Comparison of ENCODE assay signal across 30 cellular contexts in genomic region chr1:30257322-30257721, GRCh38.
"Had no signal": no experiment of that assay in that cellular context is flagged by ENCODE, and none has a peak within 500 bp of the region (broad histone marks: within the 10 kb centered on the region; RNA-seq: fewer than 3 reads in every experiment).

No MANE protein-coding gene starts in this region.

- H3K27ac Mint-ChIP-seq: activated CD4-positive, alpha-beta T cell treated with anti-CD3 and anti-CD28 coated beads for 36 hours; activated CD4-positive, alpha-beta T cell treated with anti-CD3 and anti-CD28 coated beads, Interleukin-2, amount 10 ng/mL, durations not matched to agents 24 days and 14 days; activated CD8-positive, alpha-beta T cell treated with anti-CD3 and anti-CD28 coated beads for 36 hours; activated naive CD4-positive, alpha-beta T cell treated with anti-CD3 and anti-CD28 coated beads for 36 hours; activated naive CD4-positive, alpha-beta T cell treated with anti-CD3 and anti-CD28 coated beads, Interleukin-2, amount 50 U/mL, for 24 hours; activated naive CD8-positive, alpha-beta T cell treated with anti-CD3 and anti-CD28 coated beads for 36 hours; activated naive CD8-positive, alpha-beta T cell treated with anti-CD3 and anti-CD28 coated beads, Interleukin-2, amount 50 U/mL, for 24 hours; activated T-helper 17 cell treated with anti-CD3 and anti-CD28 coated beads, Interleukin-2, amount 50 U/mL, for 72 hours; effector memory CD8-positive, alpha-beta T cell had no signal

- H3K4me1 ChIP-seq: adrenal gland, body of pancreas, esophagus muscularis mucosa, foreskin keratinocyte, gastrocnemius medialis, heart left ventricle had no signal

- H3K4me1 Mint-ChIP-seq: activated CD4-positive, alpha-beta T cell treated with anti-CD3 and anti-CD28 coated beads for 36 hours; activated CD4-positive, alpha-beta T cell treated with anti-CD3 and anti-CD28 coated beads, Interleukin-2, amount 10 ng/mL, durations not matched to agents 24 days and 14 days; activated naive CD4-positive, alpha-beta T cell treated with anti-CD3 and anti-CD28 coated beads, Interleukin-2, amount 50 U/mL, for 24 hours; activated naive CD8-positive, alpha-beta T cell treated with anti-CD3 and anti-CD28 coated beads for 36 hours; activated naive CD8-positive, alpha-beta T cell treated with anti-CD3 and anti-CD28 coated beads, Interleukin-2, amount 50 U/mL, for 24 hours; activated T-helper 17 cell treated with anti-CD3 and anti-CD28 coated beads, Interleukin-2, amount 50 U/mL, for 72 hours; central memory CD8-positive, alpha-beta T cell had no signal

- H3K9me3 ChIP-seq: adrenal gland, body of pancreas, esophagus muscularis mucosa, gastrocnemius medialis, heart left ventricle had no signal

- H3K4me3 Mint-ChIP-seq: activated CD4-positive, alpha-beta T cell treated with anti-CD3 and anti-CD28 coated beads for 36 hours; activated CD4-positive, alpha-beta T cell treated with anti-CD3 and anti-CD28 coated beads, Interleukin-2, amount 10 ng/mL, durations not matched to agents 24 days and 14 days; activated CD8-positive, alpha-beta T cell treated with anti-CD3 and anti-CD28 coated beads for 36 hours; activated naive CD4-positive, alpha-beta T cell treated with anti-CD3 and anti-CD28 coated beads for 36 hours; activated naive CD4-positive, alpha-beta T cell treated with anti-CD3 and anti-CD28 coated beads, Interleukin-2, amount 50 U/mL, for 24 hours; activated naive CD8-positive, alpha-beta T cell treated with anti-CD3 and anti-CD28 coated beads for 36 hours; activated naive CD8-positive, alpha-beta T cell treated with anti-CD3 and anti-CD28 coated beads, Interleukin-2, amount 50 U/mL, for 24 hours; activated T-cell treated with anti-CD3 and anti-CD28 coated beads, Interleukin-2, amount 50 U/mL, for 4 hours; activated T-helper 17 cell treated with anti-CD3 and anti-CD28 coated beads, Interleukin-2, amount 50 U/mL, for 72 hours; central memory CD8-positive, alpha-beta T cell; effector memory CD8-positive, alpha-beta T cell had no signal

- ATAC-seq: activated CD4-positive, alpha-beta T cell treated with anti-CD3 and anti-CD28 coated beads for 36 hours; activated CD8-positive, alpha-beta T cell treated with anti-CD3 and anti-CD28 coated beads for 36 hours; activated naive CD8-positive, alpha-beta T cell treated with anti-CD3 and anti-CD28 coated beads, Interleukin-2, amount 50 U/mL, for 24 hours; activated T-cell treated with anti-CD3 and anti-CD28 coated beads, Interleukin-2, amount 50 U/mL, for 4 hours; activated T-helper 17 cell treated with anti-CD3 and anti-CD28 coated beads, Interleukin-2, amount 50 U/mL, for 72 hours; body of pancreas; effector memory CD8-positive, alpha-beta T cell; foreskin keratinocyte; gastrocnemius medialis; heart left ventricle had no signal

- H3K36me3 ChIP-seq: adrenal gland, cardiac muscle cell, esophagus muscularis mucosa, gastrocnemius medialis, heart left ventricle had no signal

- H3K27me3 ChIP-seq: adrenal gland, body of pancreas, cardiac muscle cell had no signal

- H3K4me3 ChIP-seq: adrenal gland, body of pancreas, cardiac muscle cell, esophagus muscularis mucosa, gastrocnemius medialis, heart left ventricle had no signal

- H3K36me3 Mint-ChIP-seq: activated naive CD4-positive, alpha-beta T cell treated with anti-CD3 and anti-CD28 coated beads, Interleukin-2, amount 50 U/mL, for 24 hours; activated naive CD8-positive, alpha-beta T cell treated with anti-CD3 and anti-CD28 coated beads for 36 hours had no signal

- H3K9me3 Mint-ChIP-seq: activated CD4-positive, alpha-beta T cell treated with anti-CD3 and anti-CD28 coated beads, Interleukin-2, amount 10 ng/mL, durations not matched to agents 24 days and 14 days; activated naive CD4-positive, alpha-beta T cell treated with anti-CD3 and anti-CD28 coated beads for 36 hours; activated naive CD4-positive, alpha-beta T cell treated with anti-CD3 and anti-CD28 coated beads, Interleukin-2, amount 50 U/mL, for 24 hours; effector memory CD8-positive, alpha-beta T cell had no signal

- H3K27ac ChIP-seq: adrenal gland, body of pancreas, cardiac muscle cell, esophagus muscularis mucosa, foreskin keratinocyte, gastrocnemius medialis, heart left ventricle had no signal

- DNase-seq: activated CD4-positive, alpha-beta T cell treated with anti-CD3 and anti-CD28 coated beads for 36 hours; activated CD4-positive, alpha-beta T cell treated with anti-CD3 and anti-CD28 coated beads, Interleukin-2, amount 10 ng/mL, durations not matched to agents 24 days and 14 days; activated CD4-positive, CD25-positive, alpha-beta regulatory T cell; activated CD4-positive, CD25-positive, alpha-beta regulatory T cell treated with anti-CD3 and anti-CD28 coated beads, Interleukin-2, amount 50 U/mL, for 72 hours; activated CD8-positive, alpha-beta memory T cell treated with anti-CD3 and anti-CD28 coated beads for 24 hours; activated CD8-positive, alpha-beta T cell treated with anti-CD3 and anti-CD28 coated beads for 36 hours; activated effector memory CD4-positive, alpha-beta T cell treated with Interleukin-2 at 50 U/mL for 16 hours; activated naive CD4-positive, alpha-beta T cell treated with anti-CD3 and anti-CD28 coated beads for 36 hours; activated naive CD8-positive, alpha-beta T cell treated with anti-CD3 and anti-CD28 coated beads for 36 hours; activated naive CD8-positive, alpha-beta T cell treated with anti-CD3 and anti-CD28 coated beads, Interleukin-2, amount 50 U/mL, for 24 hours; activated T-cell treated with anti-CD3 and anti-CD28 coated beads, Interleukin-2, amount 50 U/mL, for 4 hours; adrenal gland; amygdala; aorta; body of pancreas; cortex of kidney; dermis blood vessel endothelial cell; effector CD4-positive, alpha-beta T cell; effector memory CD8-positive, alpha-beta T cell; erythroblast; foreskin keratinocyte; gastrocnemius medialis; glutamatergic neuron; heart left ventricle; T-helper 2 cell had no signal
